ENCODE assay signal across 1 cellular context in genomic region chr17:16934133-16934795, GRCh38.
TF ChIP-seq lines count a peak whose summit lies in the region.

No MANE protein-coding gene starts in this region.

TF ChIP-seq in HepG2, 621 proteins besides CTCF, POLR2A, EP300 and RAD21:
- TF ChIP-seq TRIM22 (IDR thresholded peaks at IDR 0.05) (no peak), KAT7 (CRISPR knock-in tag; IDR thresholded peaks at IDR 0.05; ENCODE audit: borderline replicate concordance) (no peak), ZNF101 (CRISPR knock-in tag; IDR thresholded peaks at IDR 0.05; ENCODE audit: borderline replicate concordance, low read depth) (no peak), YEATS2 (CRISPR knock-in tag; IDR thresholded peaks at IDR 0.05; ENCODE audit: borderline replicate concordance) (no peak), GTF3A (CRISPR knock-in tag; conservative IDR thresholded peaks at IDR 0.05) (no peak), TCF7 (IDR thresholded peaks at IDR 0.05; ENCODE audit: low read depth) (no peak), ZNF563 (CRISPR knock-in tag; IDR thresholded peaks at IDR 0.05) (no peak), GMEB1 (CRISPR knock-in tag; IDR thresholded peaks at IDR 0.05; ENCODE audit: borderline replicate concordance) (no peak), ZNF230 (CRISPR knock-in tag; IDR thresholded peaks at IDR 0.05) (no peak), ZNF431 (CRISPR knock-in tag; IDR thresholded peaks at IDR 0.05; ENCODE audit: borderline replicate concordance, low read depth) (no peak), HOXA5 (CRISPR knock-in tag; IDR thresholded peaks at IDR 0.05) (no peak), ZKSCAN8 (CRISPR knock-in tag; IDR thresholded peaks at IDR 0.05; ENCODE audit: borderline replicate concordance) (no peak), GTF2F1 (IDR thresholded peaks at IDR 0.05; ENCODE audit: low read length) (no peak)
